8 cellular contexts compared by ENCODE assay signal in genomic region chr5:175478008-175478383, GRCh38. TPM values are rescaled to one million over a fixed set of nuclear protein-coding genes. Genes with fewer than 3 reads are reported as not detected.
DNase-seq lines count a peak whose midpoint lies in the region; ATAC-seq, FAIRE-seq and TF ChIP-seq lines count a peak whose summit lies in the region.

No MANE protein-coding gene starts in this region.

- H3K27ac Mint-ChIP-seq in Caco-2 (ENCODE audit: unreplicated experiment), result no peak overlapping the region

- no peaks in the 10 kb centered on the region for H3K27me3 Mint-ChIP-seq in Caco-2 (ENCODE audit: insufficient read depth, unreplicated experiment)

- H3K79me2 ChIP-seq in OCI-LY1 (ENCODE audit: insufficient read depth, low read length) (peaks cover 40% of the 10 kb centered on the region), endothelial cell of umbilical vein (ENCODE audit: control insufficient read depth, insufficient read depth, low read length) (peaks cover 42% of the 10 kb centered on the region), parathyroid adenoma (peaks cover 37% of the 10 kb centered on the region)

- peak overlapping the region; percentile 95 for H3K4me3 Mint-ChIP-seq in Caco-2 (ENCODE audit: unreplicated experiment)

- FAIRE-seq in endothelial cell of umbilical vein (lab: Jason Lieb, UNC) (no peak), D721Med (lab: Jason Lieb, UNC) (no peak)

- BruUV-seq in Caco-2 (replicated peaks; lab: Mats Ljungman, UMichigan) (no TSS peak), endothelial cell of umbilical vein (replicated peaks; lab: Mats Ljungman, UMichigan) (no TSS peak)

- dilution Hi-C loops in endothelial cell of umbilical vein (cut with MboI; ENCODE audit: extremely low pct_ligation_motif_present, low sequenced_read_pairs), result no loop called here

- TF ChIP-seq CTCF in Caco-2 (IDR thresholded peaks at IDR 0.05; ENCODE audit: insufficient read depth in 1 of 2, low read depth in 1 of 2, low read length in 1 of 2, severe bottlenecking in 1 of 2, unreplicated experiment in 1 of 2) (no peak), OCI-LY1 (IDR thresholded peaks at IDR 0.05; ENCODE audit: low read length) (no peak), endothelial cell of umbilical vein (IDR thresholded peaks at IDR 0.05; ENCODE audit: extremely low read depth in 1 of 2, insufficient read depth in 1 of 2, low read depth in 1 of 2, low read length in 2 of 2) (no peak), parathyroid adenoma (IDR thresholded peaks at IDR 0.05) (no peak), D721Med (IDR thresholded peaks at IDR 0.05; ENCODE audit: insufficient read depth, missing control alignments) (no peak)

- peaks cover 24% of the 10 kb centered on the region for H3K36me3 Mint-ChIP-seq in Caco-2 (ENCODE audit: insufficient read depth, unreplicated experiment)

- H3K27me3 ChIP-seq in Caco-2 (replicated peaks; ENCODE audit: control insufficient read depth, insufficient read depth, low read length) (no peaks in the 10 kb centered on the region), OCI-LY1 (ENCODE audit: insufficient read depth, low read length) (no peaks in the 10 kb centered on the region), endothelial cell of umbilical vein (ENCODE audit: control insufficient read depth in 2 of 2, insufficient read depth in 2 of 2, low read length in 2 of 2) (peaks cover 3% of the 10 kb centered on the region in 2 experiments), parathyroid adenoma (ENCODE audit: control insufficient read depth, insufficient read depth, low read length) (no peaks in the 10 kb centered on the region)

- H3K4me1 ChIP-seq in Caco-2 (peaks cover 4% of the 10 kb centered on the region; the same call in 1 of the 2 replicates), OCI-LY1 (ENCODE audit: insufficient read depth, low read length, severe bottlenecking) (peaks cover 23% of the 10 kb centered on the region), endothelial cell of umbilical vein (ENCODE audit: control insufficient read depth, extremely low read depth, insufficient read depth, low read length) (peaks cover 17% of the 10 kb centered on the region), parathyroid adenoma (peaks cover 6% of the 10 kb centered on the region)

- peaks cover 21% of the 10 kb centered on the region for H3K4me1 Mint-ChIP-seq in Caco-2 (ENCODE audit: low read depth, unreplicated experiment)

- H3K4me3 ChIP-seq in Caco-2 (ENCODE audit: low read depth, low read length) (peak overlapping the region; percentile 93), OCI-LY1 (ENCODE audit: low read depth, low read length, poor library complexity, severe bottlenecking) (peak overlapping the region; percentile 90), endothelial cell of umbilical vein (replicated peaks in 1 of 3; ENCODE audit: insufficient read depth in 1 of 3, low read depth in 1 of 3, low read length in 3 of 3) (peak overlapping the region; percentile 51 to 81 (median 80)), parathyroid adenoma (ENCODE audit: low read depth, low read length) (peak overlapping the region; percentile 70)

- CTCF ChIA-PET in Caco-2 (lab: Charles Lee), result interaction anchor here (0.6 to 1.1 kb wide), 2 partner anchors 9 to 13 kb away, joined by 4 to 5 read pairs; no protein-coding TSS in a partner anchor
- CTCF ChIA-PET in endothelial cell of umbilical vein (lab: Charles Lee), result interaction anchor here (0.6 to 3.6 kb wide), 3 partner anchors 10 to 21 kb away, joined by 4 to 29 read pairs (median 4); no protein-coding TSS in a partner anchor

- no peak for DNase-seq in Caco-2
- no peak for DNase-seq in endothelial cell of umbilical vein (ENCODE audit: low read depth, low spot score)
- DNase-seq in D721Med (ENCODE audit: insufficient read length, low spot score), result no peak
- DNase-seq in left lobe of liver (ENCODE audit: low spot score), result no peak
- DNase-seq in HuH-7.5 (ENCODE audit: low spot score), result no peak
- no peak for DNase-seq in NCI-H2196 (lab: John Stamatoyannopoulos, UW; ENCODE audit: unreplicated experiment)

- H3K9me3 Mint-ChIP-seq in Caco-2 (ENCODE audit: unreplicated experiment), result no peaks in the 10 kb centered on the region

- H3K27ac ChIP-seq in OCI-LY1 (ENCODE audit: low read depth, low read length, poor library complexity, severe bottlenecking) (no peak overlapping the region), endothelial cell of umbilical vein (ENCODE audit: insufficient read depth, low read depth, low read length) (no peak overlapping the region), parathyroid adenoma (no peak overlapping the region)

- intact Hi-C loops in Caco-2 (cut with micrococcal nuclease; ENCODE audit: unreplicated experiment) (no loop called here), endothelial cell of umbilical vein (cut with micrococcal nuclease) (loop anchor here (2.0 kb wide), 1 partner anchor 57 kb away; no protein-coding TSS in a partner anchor)

- no peak for TF ChIP-seq POLR2A in endothelial cell of umbilical vein (IDR thresholded peaks at IDR 0.05; ENCODE audit: low read depth, low read length)

- H3K9me3 ChIP-seq in Caco-2 (no peaks in the 10 kb centered on the region), OCI-LY1 (ENCODE audit: low read length) (no peaks in the 10 kb centered on the region), endothelial cell of umbilical vein (replicated peaks; ENCODE audit: control insufficient read depth, insufficient read depth, low read length) (no peaks in the 10 kb centered on the region), parathyroid adenoma (ENCODE audit: control insufficient read depth, low read length) (no peaks in the 10 kb centered on the region)

- H3K9ac ChIP-seq in OCI-LY1 (ENCODE audit: low read length) (peak overlapping the region; percentile 88), endothelial cell of umbilical vein (replicated peaks; ENCODE audit: extremely low read depth, insufficient read depth, low read length) (peak overlapping the region; percentile 70), parathyroid adenoma (no peak overlapping the region)

- H3F3A ChIP-seq in OCI-LY1 (ENCODE audit: insufficient read depth, low read length), result no peaks in the 10 kb centered on the region

- H2AFZ ChIP-seq in OCI-LY1 (ENCODE audit: low read length) (peak overlapping the region; percentile 90), endothelial cell of umbilical vein (ENCODE audit: low read depth, low read length) (peak overlapping the region; percentile 99), parathyroid adenoma (peak overlapping the region; percentile 72)

- POLR2A ChIA-PET in Caco-2 (lab: Charles Lee), result interaction anchor here (0.6 to 1.0 kb wide), 4 partner anchors 8 to 727 kb away, joined by 3 to 8 read pairs (median 4); no protein-coding TSS in a partner anchor
- POLR2A ChIA-PET in endothelial cell of umbilical vein (lab: Charles Lee), result no interaction called here

- ATAC-seq in left lobe of liver, result no peak

- no peaks in the 10 kb centered on the region for H3K36me3 ChIP-seq in Caco-2 (ENCODE audit: control insufficient read depth, insufficient read depth, low read length)
- H3K36me3 ChIP-seq in OCI-LY1 (ENCODE audit: insufficient read depth, low read length), result peaks cover 26% of the 10 kb centered on the region
- H3K36me3 ChIP-seq in endothelial cell of umbilical vein (ENCODE audit: control insufficient read depth in 2 of 2, extremely low read depth in 1 of 2, insufficient read depth in 2 of 2, low read length in 2 of 2), result peaks cover 0 to 2% of the 10 kb centered on the region in 2 experiments
- no peaks in the 10 kb centered on the region for H3K36me3 ChIP-seq in parathyroid adenoma (ENCODE audit: control insufficient read depth, insufficient read depth, low read length)

- no peaks in the 10 kb centered on the region for H3K9me1 ChIP-seq in endothelial cell of umbilical vein (replicated peaks; ENCODE audit: control insufficient read depth, extremely low read depth, insufficient read depth, low read length)

- H4K20me1 ChIP-seq in OCI-LY1 (ENCODE audit: insufficient read depth, low read length), result no peaks in the 10 kb centered on the region
- H4K20me1 ChIP-seq in endothelial cell of umbilical vein (replicated peaks; ENCODE audit: control insufficient read depth, extremely low read depth, insufficient read depth, low read length), result no peaks in the 10 kb centered on the region

- peak overlapping the region; percentile 77 for H3K4me2 ChIP-seq in OCI-LY1 (ENCODE audit: low read length)
- peak overlapping the region; percentile 93 for H3K4me2 ChIP-seq in endothelial cell of umbilical vein (ENCODE audit: insufficient read depth, low read length)
- H3K4me2 ChIP-seq in parathyroid adenoma (ENCODE audit: low read length), result peak overlapping the region; percentile 72

- H3K9me2 ChIP-seq in OCI-LY1 (ENCODE audit: low read depth, low read length), result no peaks in the 10 kb centered on the region

TF ChIP-seq in endothelial cell of umbilical vein, 7 proteins besides CTCF, POLR2A, EP300 and RAD21:
- TF ChIP-seq EZH2 (IDR thresholded peaks at IDR 0.05; ENCODE audit: borderline replicate concordance, low read depth, low read length, severe bottlenecking), result no peak

RNA-seq across cellular contexts. Expression of gene SFXN1, which starts 0.4 kb away (rescaled TPM):
- total RNA-seq in Caco-2 (2022) (102 and 104 TPM in 2 replicates), endothelial cell of umbilical vein (69.3 and 77.3 TPM in 2 replicates), left lobe of liver (81.0 TPM)
- 55.4 and 61.7 TPM in 2 replicates for polyA plus RNA-seq in endothelial cell of umbilical vein
- 73.3 and 73.5 TPM in 2 replicates for polyA plus RNA-seq in endothelial cell of umbilical vein (2011; cell fraction: cytosol; rRNA removed)
- 58.2 and 67.3 TPM in 2 replicates for polyA plus RNA-seq in endothelial cell of umbilical vein (2011; cell fraction: nucleus; rRNA removed)
- polyA plus RNA-seq in endothelial cell of umbilical vein (2012), result 41.6 and 74.0 TPM in 2 replicates
- polyA minus RNA-seq in endothelial cell of umbilical vein, result 136 and 157 TPM in 2 replicates
- 51.8 TPM for polyA minus RNA-seq in endothelial cell of umbilical vein (2011; cell fraction: cytosol; rRNA and poly(A)+ RNA removed)
- 52.1 and 52.7 TPM in 2 replicates for polyA minus RNA-seq in endothelial cell of umbilical vein (2011; cell fraction: nucleus; rRNA and poly(A)+ RNA removed)

RNA-seq across cellular contexts. Expression of gene DRD1, which starts 34.0 kb away (rescaled TPM):
- total RNA-seq in Caco-2 (2022) (not detected in 2 replicates), endothelial cell of umbilical vein (not detected in 2 replicates), left lobe of liver (0.13 TPM)
- polyA plus RNA-seq in endothelial cell of umbilical vein, result not detected in 2 replicates
- not detected in 2 replicates for polyA plus RNA-seq in endothelial cell of umbilical vein (2011; cell fraction: cytosol; rRNA removed)
- not detected in 2 replicates for polyA plus RNA-seq in endothelial cell of umbilical vein (2011; cell fraction: nucleus; rRNA removed)
- not detected in 2 replicates for polyA plus RNA-seq in endothelial cell of umbilical vein (2012)
- not detected in 2 replicates for polyA minus RNA-seq in endothelial cell of umbilical vein
- polyA minus RNA-seq in endothelial cell of umbilical vein (2011; cell fraction: cytosol; rRNA and poly(A)+ RNA removed), result not detected
- not detected in 2 replicates for polyA minus RNA-seq in endothelial cell of umbilical vein (2011; cell fraction: nucleus; rRNA and poly(A)+ RNA removed)
